In genomic region chr14:65156568-65157366, GRCh38 we compare ENCODE assay signal across 1 cellular context.
TF ChIP-seq lines count a peak whose summit lies in the region.

No MANE protein-coding gene starts in this region.

TF ChIP-seq in HepG2, 621 proteins besides CTCF, POLR2A, EP300 and RAD21 (continued from another document):
- TF ChIP-seq ZBED4 (CRISPR knock-in tag; IDR thresholded peaks at IDR 0.05; ENCODE audit: borderline replicate concordance): no peak
- TF ChIP-seq PREB (CRISPR knock-in tag; IDR thresholded peaks at IDR 0.05): no peak
- TF ChIP-seq, protein P1, sequence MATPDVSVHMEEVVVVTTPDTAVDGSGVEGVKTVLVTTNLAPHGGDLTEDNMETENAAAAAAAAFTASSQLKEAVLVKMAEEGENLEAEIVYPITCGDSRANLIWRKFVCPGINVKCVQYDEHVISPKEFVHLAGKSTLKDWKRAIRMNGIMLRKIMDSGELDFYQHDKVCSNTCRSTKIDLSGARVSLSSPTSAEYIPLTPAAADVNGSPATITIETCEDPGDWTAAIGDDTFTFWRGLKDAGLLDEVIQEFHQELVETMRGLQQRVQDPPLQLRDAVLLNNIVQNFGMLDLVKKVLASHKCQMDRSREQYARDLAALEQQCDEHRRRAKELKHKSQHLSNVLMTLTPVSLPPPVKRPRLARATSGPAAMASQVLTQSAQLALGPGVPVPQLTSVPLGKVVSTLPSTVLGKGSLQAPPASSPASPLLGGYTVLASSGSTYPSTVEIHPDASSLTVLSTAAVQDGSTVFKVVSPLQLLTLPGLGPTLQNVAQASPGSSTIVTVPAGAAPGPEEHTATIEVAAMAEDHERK (CRISPR knock-in tag; IDR thresholded peaks at IDR 0.05; ENCODE audit: low read depth): no peak
- TF ChIP-seq NCOR1 (IDR thresholded peaks at IDR 0.05; ENCODE audit: borderline replicate concordance, low read length): no peak
- TF ChIP-seq, protein P2, sequence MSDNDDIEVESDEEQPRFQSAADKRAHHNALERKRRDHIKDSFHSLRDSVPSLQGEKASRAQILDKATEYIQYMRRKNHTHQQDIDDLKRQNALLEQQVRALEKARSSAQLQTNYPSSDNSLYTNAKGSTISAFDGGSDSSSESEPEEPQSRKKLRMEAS (IDR thresholded peaks at IDR 0.05): no peak
- TF ChIP-seq LRRFIP1 (CRISPR knock-in tag; conservative IDR thresholded peaks at IDR 0.05): no peak
- TF ChIP-seq ZFP90 (CRISPR knock-in tag; IDR thresholded peaks at IDR 0.05; ENCODE audit: borderline replicate concordance): no peak
- no peak for TF ChIP-seq ZNF207 (IDR thresholded peaks at IDR 0.05; ENCODE audit: borderline replicate concordance)
- TF ChIP-seq PLSCR1 (CRISPR knock-in tag; IDR thresholded peaks at IDR 0.05; ENCODE audit: borderline replicate concordance): no peak
